ENCODE assay signal across 1 cellular context in genomic region chr4:37686373-37687174, GRCh38.
TF ChIP-seq lines count a peak whose summit lies in the region.

A gene with protein sequence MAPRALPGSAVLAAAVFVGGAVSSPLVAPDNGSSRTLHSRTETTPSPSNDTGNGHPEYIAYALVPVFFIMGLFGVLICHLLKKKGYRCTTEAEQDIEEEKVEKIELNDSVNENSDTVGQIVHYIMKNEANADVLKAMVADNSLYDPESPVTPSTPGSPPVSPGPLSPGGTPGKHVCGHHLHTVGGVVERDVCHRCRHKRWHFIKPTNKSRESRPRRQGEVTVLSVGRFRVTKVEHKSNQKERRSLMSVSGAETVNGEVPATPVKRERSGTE (minus strand): TSS chr4:37686376. CDS start chr4:37686287, 89 bp downstream.

TF ChIP-seq in liver, 16 proteins besides CTCF, POLR2A, EP300 and RAD21 (continued from another document):
- TF ChIP-seq HNF4G (IDR thresholded peaks at IDR 0.05) (no peak), FOXA2 (IDR thresholded peaks at IDR 0.05) (no peak)
